In the genomic region with DNA sequence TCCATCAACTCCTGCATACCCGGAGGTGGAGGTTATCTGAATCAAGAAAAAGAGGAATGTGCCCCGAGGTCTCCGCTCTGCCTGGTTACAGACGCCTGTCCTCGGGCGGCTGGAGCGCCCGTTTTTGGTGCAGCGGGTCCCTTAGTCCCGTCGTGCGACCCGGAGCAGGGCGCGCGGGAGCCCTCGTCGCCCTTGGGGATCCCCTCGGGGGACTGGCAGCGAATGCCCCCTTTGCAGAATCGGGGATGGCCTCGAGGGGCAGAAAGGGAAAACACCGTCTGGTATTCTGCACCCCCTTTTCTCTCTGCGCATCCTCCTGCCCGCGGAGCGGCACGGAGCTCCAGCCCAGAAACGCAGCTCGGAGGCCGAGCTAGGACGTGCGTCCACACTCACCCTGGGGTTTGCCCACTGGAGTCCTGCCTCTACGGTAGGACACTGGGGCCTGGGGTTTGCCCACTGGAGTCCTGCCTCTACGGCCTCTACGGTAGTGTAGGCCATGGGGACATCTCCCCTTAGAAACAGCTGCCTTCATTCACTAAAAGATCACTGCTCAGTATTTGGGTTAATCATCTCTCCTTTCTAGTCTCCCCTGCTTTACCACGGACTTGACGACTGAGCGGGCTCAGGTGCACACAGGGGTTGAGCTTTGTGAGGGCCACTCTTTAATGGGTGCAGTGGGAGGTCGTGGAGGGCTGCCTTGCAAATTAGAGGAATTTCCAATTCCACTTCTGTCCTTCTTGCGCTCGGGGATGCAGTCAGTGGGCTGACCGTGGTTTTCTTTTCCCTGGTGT, we compare ENCODE assay signal across 9 cellular contexts. TPM values are rescaled to one million over a fixed set of nuclear protein-coding genes. Genes with fewer than 3 reads are reported as not detected.
DNase-seq lines count a peak whose midpoint lies in the region; ATAC-seq and TF ChIP-seq lines count a peak whose summit lies in the region.
"Had no signal": no experiment of that assay in that cellular context is flagged by ENCODE, and none has a peak within 500 bp of the region (broad histone marks: within the 10 kb centered on the region; RNA-seq: fewer than 3 reads in every experiment).

No MANE protein-coding gene starts in this region.

- ATAC-seq in GM18868 (IDR thresholded peaks at IDR 0.05; ENCODE audit: unreplicated experiment): no peak
- ATAC-seq in GM18502 (IDR thresholded peaks at IDR 0.05; ENCODE audit: poor library complexity, unreplicated experiment): no peak

- WGBS in stomach, 5 donors: 4 to 8% (median 6%) methylated on average over 20 to 43 of the region's 43 CpGs

- H3K4me3 Mint-ChIP-seq in HFFc6 (peak overlapping the region; percentile 98), MCF 10A (ENCODE audit: unreplicated experiment) (peak overlapping the region; percentile 91)
- H3K4me3 Mint-ChIP-seq in CD4-positive, alpha-beta memory T cell: peak overlapping the region in 3 of 8 donors; percentile 31 to 52 (median 48)

- POLR2A ChIA-PET in MCF 10A (lab: Yijun Ruan, JAX): interaction anchor here (0.7 to 6.1 kb wide), 2 partner anchors 9 to 67 kb away, joined by 3 to 76 read pairs; no protein-coding TSS in a partner anchor
- POLR2A ChIA-PET in CD4-positive, alpha-beta memory T cell (lab: Charles Lee; ENCODE audit: partially characterized antibody): no interaction called here

- H3K4me1 Mint-ChIP-seq in HFFc6 (ENCODE audit: low read depth) (peaks cover 45% of the 10 kb centered on the region), MCF 10A (ENCODE audit: insufficient read depth, unreplicated experiment) (peaks cover 27% of the 10 kb centered on the region)
- H3K4me1 Mint-ChIP-seq in CD4-positive, alpha-beta memory T cell: peaks cover 0 to 21% (median 3%) of the 10 kb centered on the region in 4 donors

- H3K27ac Mint-ChIP-seq in HFFc6 (peak overlapping the region; percentile 84), MCF 10A (ENCODE audit: low read depth, unreplicated experiment) (peak overlapping the region; percentile 94)
- no peak overlapping the region for H3K27ac Mint-ChIP-seq in CD4-positive, alpha-beta memory T cell

- BruUV-seq in MCF 10A (replicated peaks; lab: Mats Ljungman, UMichigan): no TSS peak

- TF ChIP-seq EP300 in stomach (IDR thresholded peaks at IDR 0.05): no peak

- peak overlapping the region; percentile 70 to 83 (median 76) for H3K4me3 ChIP-seq in stomach
- H3K4me3 ChIP-seq in CD4-positive, alpha-beta memory T cell (ENCODE audit: low read length in 2 of 2): no peak overlapping the region

- peaks cover 0 to 54% (median 0%) of the 10 kb centered on the region in 3 donors for H3K27me3 ChIP-seq in stomach
- H3K27me3 ChIP-seq in CD4-positive, alpha-beta memory T cell (ENCODE audit: insufficient read depth, low read length): peaks cover 11% of the 10 kb centered on the region

- peak overlapping the region in 4 of 5 donors; percentile 93 to 97 (median 95) for H3K27ac ChIP-seq in stomach
- H3K27ac ChIP-seq in CD4-positive, alpha-beta memory T cell (ENCODE audit: low read depth, low read length): no peak overlapping the region

- H3K4me1 ChIP-seq in stomach: peaks cover 5 to 46% (median 35%) of the 10 kb centered on the region in 4 donors
- H3K4me1 ChIP-seq in CD4-positive, alpha-beta memory T cell (ENCODE audit: insufficient read depth, low read length): peaks cover 4% of the 10 kb centered on the region

- H3K27me3 Mint-ChIP-seq in HFFc6 (ENCODE audit: insufficient read depth): peaks cover 4% of the 10 kb centered on the region
- no peaks in the 10 kb centered on the region for H3K27me3 Mint-ChIP-seq in MCF 10A (ENCODE audit: insufficient read depth, unreplicated experiment)
- peaks cover 21 to 42% of the 10 kb centered on the region in 2 donors for H3K27me3 Mint-ChIP-seq in CD4-positive, alpha-beta memory T cell

- TF ChIP-seq CTCF in HFFc6 (IDR thresholded peaks at IDR 0.05) (no peak), MCF 10A (IDR thresholded peaks at IDR 0.05; ENCODE audit: unreplicated experiment) (no peak), stomach (IDR thresholded peaks at IDR 0.05) (no peak)

- H3K9me3 Mint-ChIP-seq in HFFc6: peaks cover 2% of the 10 kb centered on the region; the same call in 1 of the 2 replicates
- H3K9me3 Mint-ChIP-seq in MCF 10A (ENCODE audit: unreplicated experiment): no peaks in the 10 kb centered on the region
- H3K9me3 Mint-ChIP-seq in CD4-positive, alpha-beta memory T cell: peaks cover 0 to 9% (median 2%) of the 10 kb centered on the region in 8 donors

- H3K36me3 ChIP-seq in stomach: no peaks in the 10 kb centered on the region
- no peaks in the 10 kb centered on the region for H3K36me3 ChIP-seq in CD4-positive, alpha-beta memory T cell (ENCODE audit: insufficient read depth, low read length)

- intact Hi-C loops in MCF 10A (cut with micrococcal nuclease): loop anchor here (5.0 to 10.0 kb wide), 5 partner anchors 123 to 488 kb away; no protein-coding TSS in a partner anchor
- intact Hi-C loops in stomach (cut with DNase I; ENCODE audit: low total_unique reads): loop anchor here (10.0 kb wide), 1 partner anchor 621 kb away; no protein-coding TSS in a partner anchor
- intact Hi-C loops in posterior vena cava (cut with DNase I): loop anchor here (5.0 to 10.0 kb wide), 6 partner anchors 281 to 623 kb away; no protein-coding TSS in a partner anchor
- intact Hi-C loops in CD4-positive, alpha-beta memory T cell (cut with micrococcal nuclease): no loop called here

- DNase-seq in HFFc6 (no peak), MCF 10A (ENCODE audit: unreplicated experiment) (no peak), kidney tubule cell (ENCODE audit: low spot score) (peak; percentile 32), stomach (no peak), posterior vena cava (ENCODE audit: low spot score) (no peak)
- no peak for DNase-seq in CD4-positive, alpha-beta memory T cell
- DNase-seq: NCI-H1436 had no signal

- H3K36me3 Mint-ChIP-seq in HFFc6 (ENCODE audit: low read depth): 0 out of 2 replicates have a peak, but pooled peaks cover 2% of the 10 kb centered on the region
- peaks cover 9% of the 10 kb centered on the region for H3K36me3 Mint-ChIP-seq in MCF 10A (ENCODE audit: insufficient read depth, unreplicated experiment)
- H3K36me3 Mint-ChIP-seq in CD4-positive, alpha-beta memory T cell: no peaks in the 10 kb centered on the region

- H3K9me3 ChIP-seq in stomach: no peaks in the 10 kb centered on the region
- H3K9me3 ChIP-seq in CD4-positive, alpha-beta memory T cell (ENCODE audit: control insufficient read depth in 1 of 2, low read length in 2 of 2): no peaks in the 10 kb centered on the region

- no peak for TF ChIP-seq POLR2A in stomach (IDR thresholded peaks at IDR 0.05)

- CTCF ChIA-PET in MCF 10A (lab: Yijun Ruan, JAX): interaction anchor here (0.5 to 2.8 kb wide), 13 partner anchors 10 to 630 kb away, joined by 3 to 9 read pairs (median 3); no protein-coding TSS in a partner anchor
- CTCF ChIA-PET in CD4-positive, alpha-beta memory T cell (lab: Charles Lee; ENCODE audit: partially characterized antibody): no interaction called here

RNA-seq across cellular contexts. Expression of gene PTPRG, which starts 2.4 kb away (rescaled TPM):
- 10 to 100 TPM; 29.4 to 34.7 (median 32.7) TPM for total RNA-seq in HFFc6 (2021; fragmentation: NEBNext Ultra II Directional; extraction: Animal tissue kit (Norgen Biotek cat#: 25700))
- total RNA-seq in MCF 10A (2022): 47.9 and 54.5 TPM in 2 replicates
- 10 to 100 TPM; 12.5 to 96.0 (median 33.0) TPM for total RNA-seq in stomach
- 1 to 10 TPM; 2.4 to 3.1 (median 2.7) TPM for polyA plus RNA-seq in stomach
- total RNA-seq in posterior vena cava: 10 to 100 TPM; 80.4 to 98.0 TPM
- total RNA-seq in CD4-positive, alpha-beta memory T cell: not detected
- polyA plus RNA-seq in CD4-positive, alpha-beta memory T cell: not detected

Comparison
In these comparisons a context has a peak if more than half of its experiments do, and no peak if none do; other contexts are left out.
1. H3K27ac Mint-ChIP-seq: peak in HFFc6 (single experiment) and MCF 10A (single experiment); none in CD4-positive, alpha-beta memory T cell (0 of 7).
2. H3K4me3 ChIP-seq: peak in stomach (4 of 4); none in CD4-positive, alpha-beta memory T cell (0 of 2).
3. RNA of gene PTPRG, which starts 2.4 kb away (total RNA-seq): 80.4 to 98.0 TPM in posterior vena cava, 47.9 to 54.5 TPM in MCF 10A, 29.4 to 34.7 TPM in HFFc6 and 12.5 to 96.0 TPM in stomach; not detected in CD4-positive, alpha-beta memory T cell; every median in the first group is over 10 times any median in the second.